19 cellular contexts compared by ENCODE assay signal in the genomic region with DNA sequence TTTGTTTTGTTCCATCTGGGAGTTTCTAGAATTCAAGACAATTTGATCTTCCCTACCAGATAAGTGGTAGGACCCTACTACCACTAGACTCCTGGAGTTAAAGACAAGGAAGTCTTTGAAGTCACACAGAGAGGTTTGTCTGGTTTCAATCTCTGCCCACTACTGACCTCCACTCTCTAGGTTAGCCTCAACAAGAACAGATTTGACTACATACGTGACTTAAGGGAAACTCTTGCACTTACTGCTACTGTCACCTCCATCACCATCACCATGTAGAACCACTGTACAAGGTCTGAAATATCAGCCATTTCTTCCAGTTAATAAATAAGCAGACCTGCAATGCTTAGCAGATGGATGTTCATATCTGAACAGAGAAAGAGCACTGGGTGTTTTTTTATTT.
DNase-seq lines count a peak whose midpoint lies in the region; ATAC-seq and TF ChIP-seq lines count a peak whose summit lies in the region.
"Had no signal": no experiment of that assay in that cellular context is flagged by ENCODE, and none has a peak within 500 bp of the region (broad histone marks: within the 10 kb centered on the region; RNA-seq: fewer than 3 reads in every experiment).

No MANE protein-coding gene starts in this region.

- peak; percentile 49 for ATAC-seq in GM18861 (IDR thresholded peaks at IDR 0.05; ENCODE audit: unreplicated experiment)
- peak; percentile 33 for ATAC-seq in GM21390 (IDR thresholded peaks at IDR 0.05; ENCODE audit: unreplicated experiment)
- peak; percentile 54 for ATAC-seq in HG02884 (IDR thresholded peaks at IDR 0.05; ENCODE audit: unreplicated experiment)
- ATAC-seq in HG03460 (IDR thresholded peaks at IDR 0.05; ENCODE audit: unreplicated experiment), result peak; percentile 56
- ATAC-seq: activated CD8-positive, alpha-beta memory T cell treated with anti-CD3 and anti-CD28 coated beads, Interleukin-2, amount 10 ng/mL, durations not matched to agents 7 days and 5 days had no signal

- no peak overlapping the region for H3K4me3 Mint-ChIP-seq in HFFc6
- H3K4me3 Mint-ChIP-seq: activated CD8-positive, alpha-beta memory T cell treated with anti-CD3 and anti-CD28 coated beads, Interleukin-2, amount 10 ng/mL, durations not matched to agents 7 days and 5 days; activated naive CD8-positive, alpha-beta T cell treated with anti-CD3 and anti-CD28 coated beads for 36 hours; B cell had no signal

- no peak overlapping the region for H3K4me3 ChIP-seq in vagina
- H3K4me3 ChIP-seq: SK-N-MC had no signal

- no peak for DNase-seq in erythroblast (lab: John Stamatoyannopoulos, UW)
- no peak for DNase-seq in vagina (ENCODE audit: extremely low spot score in 2 of 2)
- no peak for DNase-seq in HFFc6
- no peak for DNase-seq in cerebellar nuclear complex (lab: John Stamatoyannopoulos, UW)
- DNase-seq: activated CD8-positive, alpha-beta memory T cell treated with anti-CD3 and anti-CD28 coated beads, Interleukin-2, amount 10 ng/mL, durations not matched to agents 7 days and 5 days; activated naive CD8-positive, alpha-beta T cell treated with anti-CD3 and anti-CD28 coated beads for 36 hours; caudate nucleus; DND-41; KG1; kidney; NCI-H187; stimulated activated CD4-positive, alpha-beta T cell treated with anti-CD3 and anti-CD28 coated beads, Interleukin-4, amount 100 ng/mL, for 1 hour; stimulated activated naive CD4-positive, alpha-beta T cell treated with Interleukin-2 at 50 U/mL for 16 hours had no signal

- H3K9me3 Mint-ChIP-seq in HFFc6, result peaks cover 56% of the 10 kb centered on the region
- H3K9me3 Mint-ChIP-seq: activated naive CD8-positive, alpha-beta T cell treated with anti-CD3 and anti-CD28 coated beads for 36 hours had no signal

- TF ChIP-seq CTCF in vagina (IDR thresholded peaks at IDR 0.05), result no peak
- TF ChIP-seq CTCF in HFFc6 (IDR thresholded peaks at IDR 0.05), result no peak

- H3K27me3 ChIP-seq in vagina, result no peaks in the 10 kb centered on the region

- no peaks in the 10 kb centered on the region for H3K36me3 ChIP-seq in vagina

- H3K4me1 Mint-ChIP-seq in HFFc6 (ENCODE audit: low read depth), result no peaks in the 10 kb centered on the region
- H3K4me1 Mint-ChIP-seq: activated naive CD8-positive, alpha-beta T cell treated with anti-CD3 and anti-CD28 coated beads for 36 hours; B cell had no signal

- H3K27ac Mint-ChIP-seq in HFFc6, result no peak overlapping the region
- H3K27ac Mint-ChIP-seq: activated CD8-positive, alpha-beta memory T cell treated with anti-CD3 and anti-CD28 coated beads, Interleukin-2, amount 10 ng/mL, durations not matched to agents 7 days and 5 days; activated naive CD8-positive, alpha-beta T cell treated with anti-CD3 and anti-CD28 coated beads for 36 hours; B cell had no signal

- H3K36me3 Mint-ChIP-seq in HFFc6 (ENCODE audit: low read depth), result peaks cover 7% of the 10 kb centered on the region; the same call in 1 of the 2 replicates
- H3K36me3 Mint-ChIP-seq: activated CD8-positive, alpha-beta memory T cell treated with anti-CD3 and anti-CD28 coated beads, Interleukin-2, amount 10 ng/mL, durations not matched to agents 7 days and 5 days; activated naive CD8-positive, alpha-beta T cell treated with anti-CD3 and anti-CD28 coated beads for 36 hours had no signal

- peaks cover 19% of the 10 kb centered on the region for H3K4me1 ChIP-seq in vagina

- intact Hi-C loops in vagina (cut with DNase I), result no loop called here

- no peak for TF ChIP-seq POLR2A in erythroblast (IDR thresholded peaks at IDR 0.05; ENCODE audit: low read length)
- TF ChIP-seq POLR2A in vagina (IDR thresholded peaks at IDR 0.05), result no peak

- no peaks in the 10 kb centered on the region for H3K9me3 ChIP-seq in vagina

- no peak overlapping the region for H3K27ac ChIP-seq in vagina
- H3K27ac ChIP-seq: SK-N-MC had no signal

- no peaks in the 10 kb centered on the region; the same call in 1 of the 2 replicates for H3K27me3 Mint-ChIP-seq in HFFc6 (ENCODE audit: insufficient read depth)
